1 cellular context compared by ENCODE assay signal in the genomic region with DNA sequence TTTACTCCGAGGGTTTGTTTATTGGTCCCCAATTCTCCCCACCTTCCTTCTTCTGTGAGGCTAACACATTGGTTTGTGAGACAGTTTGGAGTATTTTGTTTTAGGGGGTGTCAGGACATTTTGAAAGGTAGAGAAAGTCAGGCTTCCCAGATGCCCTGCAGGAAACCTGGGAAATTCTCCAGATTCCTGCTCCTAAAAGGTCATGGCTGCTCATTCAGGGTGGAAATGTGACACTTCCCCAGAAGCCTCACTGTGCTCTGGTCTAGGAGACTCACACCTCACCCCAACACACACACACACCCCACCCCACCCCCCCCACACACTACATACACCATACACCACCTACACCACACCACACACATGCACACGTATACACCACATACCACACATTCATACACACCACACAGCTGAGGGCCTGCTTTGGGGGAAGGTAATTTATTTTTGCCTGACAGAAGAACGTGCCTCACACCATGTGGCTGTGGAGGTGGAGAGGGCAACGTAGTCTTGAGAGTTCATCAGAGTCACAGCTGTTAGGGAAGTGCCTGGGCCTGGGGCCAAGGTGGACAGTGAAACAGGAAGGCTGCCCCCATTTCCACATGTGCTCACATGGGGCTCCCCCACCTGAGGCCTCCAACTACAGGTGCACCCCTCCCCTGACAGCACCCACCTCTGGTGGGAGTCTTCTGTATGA.
A peak's percentile ranks its signal among the peaks of the same experiment; 100 is the strongest.
TF ChIP-seq lines count a peak whose summit lies in the region.

No MANE protein-coding gene starts in this region.

TF ChIP-seq in GM12878, 131 proteins besides CTCF, POLR2A, EP300 and RAD21 (continued from another document):
- TF ChIP-seq, protein P1, sequence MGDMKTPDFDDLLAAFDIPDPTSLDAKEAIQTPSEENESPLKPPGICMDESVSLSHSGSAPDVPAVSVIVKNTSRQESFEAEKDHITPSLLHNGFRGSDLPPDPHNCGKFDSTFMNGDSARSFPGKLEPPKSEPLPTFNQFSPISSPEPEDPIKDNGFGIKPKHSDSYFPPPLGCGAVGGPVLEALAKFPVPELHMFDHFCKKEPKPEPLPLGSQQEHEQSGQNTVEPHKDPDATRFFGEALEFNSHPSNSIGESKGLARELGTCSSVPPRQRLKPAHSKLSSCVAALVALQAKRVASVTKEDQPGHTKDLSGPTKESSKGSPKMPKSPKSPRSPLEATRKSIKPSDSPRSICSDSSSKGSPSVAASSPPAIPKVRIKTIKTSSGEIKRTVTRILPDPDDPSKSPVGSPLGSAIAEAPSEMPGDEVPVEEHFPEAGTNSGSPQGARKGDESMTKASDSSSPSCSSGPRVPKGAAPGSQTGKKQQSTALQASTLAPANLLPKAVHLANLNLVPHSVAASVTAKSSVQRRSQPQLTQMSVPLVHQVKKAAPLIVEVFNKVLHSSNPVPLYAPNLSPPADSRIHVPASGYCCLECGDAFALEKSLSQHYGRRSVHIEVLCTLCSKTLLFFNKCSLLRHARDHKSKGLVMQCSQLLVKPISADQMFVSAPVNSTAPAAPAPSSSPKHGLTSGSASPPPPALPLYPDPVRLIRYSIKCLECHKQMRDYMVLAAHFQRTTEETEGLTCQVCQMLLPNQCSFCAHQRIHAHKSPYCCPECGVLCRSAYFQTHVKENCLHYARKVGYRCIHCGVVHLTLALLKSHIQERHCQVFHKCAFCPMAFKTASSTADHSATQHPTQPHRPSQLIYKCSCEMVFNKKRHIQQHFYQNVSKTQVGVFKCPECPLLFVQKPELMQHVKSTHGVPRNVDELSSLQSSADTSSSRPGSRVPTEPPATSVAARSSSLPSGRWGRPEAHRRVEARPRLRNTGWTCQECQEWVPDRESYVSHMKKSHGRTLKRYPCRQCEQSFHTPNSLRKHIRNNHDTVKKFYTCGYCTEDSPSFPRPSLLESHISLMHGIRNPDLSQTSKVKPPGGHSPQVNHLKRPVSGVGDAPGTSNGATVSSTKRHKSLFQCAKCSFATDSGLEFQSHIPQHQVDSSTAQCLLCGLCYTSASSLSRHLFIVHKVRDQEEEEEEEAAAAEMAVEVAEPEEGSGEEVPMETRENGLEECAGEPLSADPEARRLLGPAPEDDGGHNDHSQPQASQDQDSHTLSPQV (IDR thresholded peaks at IDR 0.05), result 0 out of 2 replicates have a peak, but pooled peaks have one; percentile 38
- TF ChIP-seq, protein P2, sequence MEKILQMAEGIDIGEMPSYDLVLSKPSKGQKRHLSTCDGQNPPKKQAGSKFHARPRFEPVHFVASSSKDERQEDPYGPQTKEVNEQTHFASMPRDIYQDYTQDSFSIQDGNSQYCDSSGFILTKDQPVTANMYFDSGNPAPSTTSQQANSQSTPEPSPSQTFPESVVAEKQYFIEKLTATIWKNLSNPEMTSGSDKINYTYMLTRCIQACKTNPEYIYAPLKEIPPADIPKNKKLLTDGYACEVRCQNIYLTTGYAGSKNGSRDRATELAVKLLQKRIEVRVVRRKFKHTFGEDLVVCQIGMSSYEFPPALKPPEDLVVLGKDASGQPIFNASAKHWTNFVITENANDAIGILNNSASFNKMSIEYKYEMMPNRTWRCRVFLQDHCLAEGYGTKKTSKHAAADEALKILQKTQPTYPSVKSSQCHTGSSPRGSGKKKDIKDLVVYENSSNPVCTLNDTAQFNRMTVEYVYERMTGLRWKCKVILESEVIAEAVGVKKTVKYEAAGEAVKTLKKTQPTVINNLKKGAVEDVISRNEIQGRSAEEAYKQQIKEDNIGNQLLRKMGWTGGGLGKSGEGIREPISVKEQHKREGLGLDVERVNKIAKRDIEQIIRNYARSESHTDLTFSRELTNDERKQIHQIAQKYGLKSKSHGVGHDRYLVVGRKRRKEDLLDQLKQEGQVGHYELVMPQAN (conservative IDR thresholded peaks at IDR 0.05), result peak; percentile 42; the same call in 1 of the 2 replicates
- TF ChIP-seq FOXK2 (IDR thresholded peaks at IDR 0.05), result peak; percentile 25; the same call in 1 of the 2 replicates
- TF ChIP-seq CREM (IDR thresholded peaks at IDR 0.05; ENCODE audit: low read depth), result peak; percentile 51; the same call in 1 of the 2 replicates
TF ChIP-seq in GM12878: peak in this region for 39.
